ENCODE assay signal across 23 cellular contexts in the genomic region with DNA sequence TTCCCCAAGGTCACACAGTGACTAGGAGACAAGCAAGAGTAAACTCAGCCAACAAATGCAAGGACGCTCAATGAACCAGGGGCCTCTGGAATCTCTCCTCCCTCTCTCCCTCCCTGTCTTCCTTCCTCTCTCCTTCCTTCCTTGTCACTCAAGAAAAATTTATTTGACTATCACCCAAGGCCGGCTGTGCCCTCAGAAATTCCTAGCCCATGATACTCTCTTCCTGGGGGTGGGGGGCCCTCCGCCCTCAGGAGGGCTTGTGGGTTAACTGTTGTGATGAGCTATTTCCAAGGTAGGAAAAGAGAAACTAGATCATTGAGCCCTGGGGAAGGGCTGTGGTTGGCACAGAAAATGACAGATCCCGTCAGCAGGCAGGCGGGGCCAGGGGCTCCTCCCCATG. TPM values are rescaled to one million over a fixed set of nuclear protein-coding genes. Genes with fewer than 3 reads are reported as not detected.
A peak's percentile ranks its signal among the peaks of the same experiment; 100 is the strongest.
DNase-seq lines count a peak whose midpoint lies in the region; ATAC-seq, FAIRE-seq and TF ChIP-seq lines count a peak whose summit lies in the region.
"Had no signal": no experiment of that assay in that cellular context is flagged by ENCODE, and none has a peak within 500 bp of the region (broad histone marks: within the 10 kb centered on the region; RNA-seq: fewer than 3 reads in every experiment).

No MANE protein-coding gene starts in this region.

- H3K27ac ChIP-seq in A549 (no peak overlapping the region), RWPE2 (ENCODE audit: poor library complexity, severe bottlenecking) (peak overlapping the region; percentile 20)

- H3K9me3 ChIP-seq in A549, result no peaks in the 10 kb centered on the region
- no peaks in the 10 kb centered on the region for H3K9me3 ChIP-seq in RWPE2 (ENCODE audit: severe bottlenecking)
- H3K9me3 ChIP-seq in mucosa of descending colon, result no peaks in the 10 kb centered on the region

- WGBS in A549 (ENCODE audit: missing lambda C conversion rate), result 52% methylated on average over 3 of the region's 5 CpGs

- TF ChIP-seq CTCF in A549 (IDR thresholded peaks at IDR 0.05) (no peak), RWPE2 (IDR thresholded peaks at IDR 0.05; ENCODE audit: poor library complexity, severe bottlenecking) (no peak), mucosa of descending colon (IDR thresholded peaks at IDR 0.05) (no peak)

- H3K4me1 ChIP-seq in A549, result 0 out of 3 replicates have a peak, but pooled peaks cover 6% of the 10 kb centered on the region
- H3K4me1 ChIP-seq in RWPE2 (ENCODE audit: insufficient read depth, poor library complexity, severe bottlenecking), result peaks cover 4% of the 10 kb centered on the region
- no peaks in the 10 kb centered on the region for H3K4me1 ChIP-seq in mucosa of descending colon (ENCODE audit: low read depth)

- ATAC-seq in A549 (no peak), RWPE2 (ENCODE audit: low read depth) (peak; percentile 70), mucosa of descending colon (no peak), HG02642 (IDR thresholded peaks at IDR 0.05; ENCODE audit: poor library complexity, unreplicated experiment) (no peak)
- ATAC-seq: activated CD8-positive, alpha-beta T cell treated with anti-CD3 and anti-CD28 coated beads for 36 hours; CD8-positive, alpha-beta T cell; esophagus mucosa had no signal

- no peak for TF ChIP-seq RAD21 in A549 (conservative IDR thresholded peaks at IDR 0.05 in 1 of 2, IDR thresholded peaks at IDR 0.05 in 1 of 2)

- no peak for FAIRE-seq in A549 (lab: Jason Lieb, UNC)

- TF ChIP-seq POLR2A in A549 (IDR thresholded peaks at IDR 0.05; ENCODE audit: low read length), result no peak

- H3K4me3 ChIP-seq in A549 (no peak overlapping the region), RWPE2 (ENCODE audit: severe bottlenecking) (no peak overlapping the region), mucosa of descending colon (no peak overlapping the region)

- intact Hi-C loops in mucosa of descending colon (cut with DNase I, micrococcal nuclease), result no loop called here

- no peaks in the 10 kb centered on the region for H3K36me3 ChIP-seq in RWPE2 (ENCODE audit: low read depth)
- no peaks in the 10 kb centered on the region for H3K36me3 ChIP-seq in mucosa of descending colon (ENCODE audit: low read depth)

- no peak for TF ChIP-seq EP300 in A549 (IDR thresholded peaks at IDR 0.05)

- CTCF ChIA-PET in A549 (lab: Yijun Ruan, JAX), result interaction anchor here (0.7 to 1.0 kb wide), 2 partner anchors 24 to 52 kb away, joined by 3 to 4 read pairs; no protein-coding TSS in a partner anchor

- no peaks in the 10 kb centered on the region for H3K27me3 ChIP-seq in RWPE2 (ENCODE audit: insufficient read depth, poor library complexity, severe bottlenecking)

- peak overlapping the region; percentile 32; the same call in 1 of the 3 replicates for H3K4me2 ChIP-seq in A549

- DNase-seq in A549 (ENCODE audit: low read depth in 1 of 2, low spot score in 1 of 2), result no peak
- DNase-seq in HCEC 1CT, result peak; percentile 8
- DNase-seq in RWPE2 (ENCODE audit: low spot score), result no peak
- DNase-seq in hepatic stellate cell (ENCODE audit: low spot score), result peak; percentile 64
- no peak for DNase-seq in mucosa of descending colon
- no peak for DNase-seq in stimulated activated CD4-positive, alpha-beta T cell treated with anti-CD3 and anti-CD28 coated beads, Interleukin-15, amount 100 ng/mL, for 24 hours
- DNase-seq in activated naive CD4-positive, alpha-beta T cell (lab: John Stamatoyannopoulos, UW), result no peak
- DNase-seq: activated B cell treated with CpG ODN at 0.5 μM for 24 hours; activated CD8-positive, alpha-beta T cell treated with anti-CD3 and anti-CD28 coated beads for 36 hours; activated naive CD8-positive, alpha-beta T cell treated with anti-CD3 and anti-CD28 coated beads, Interleukin-2, amount 10 ng/mL, durations not matched to agents 7 days and 5 days; activated T-cell treated with anti-CD3 and anti-CD28 coated beads, Interleukin-2, amount 50 U/mL, for 48 hours; CD8-positive, alpha-beta T cell; DMS79 treated with DMSO at 0.1 percent for 48 hours; KBM-7; mesenchymal stem cell; NCI-H1105; NCI-H2171; NCI-H82; nephron progenitor cell; stimulated activated CD4-positive, alpha-beta T cell treated with anti-CD3 and anti-CD28 coated beads, Interleukin-12 subunit alpha, Interleukin-12 subunit beta, amount 100 ng/mL, for 4 hours; trophoblast cell had no signal

- POLR2A ChIA-PET in A549 (lab: Yijun Ruan, JAX), result no interaction called here

TF ChIP-seq in A549, 52 proteins besides CTCF, POLR2A, EP300 and RAD21:
- no peak for TF ChIP-seq NFE2L2 (conservative IDR thresholded peaks at IDR 0.05; ENCODE audit: low read length)
- no peak for TF ChIP-seq GATA3 (IDR thresholded peaks at IDR 0.05; ENCODE audit: borderline replicate concordance)
- TF ChIP-seq, protein P1, sequence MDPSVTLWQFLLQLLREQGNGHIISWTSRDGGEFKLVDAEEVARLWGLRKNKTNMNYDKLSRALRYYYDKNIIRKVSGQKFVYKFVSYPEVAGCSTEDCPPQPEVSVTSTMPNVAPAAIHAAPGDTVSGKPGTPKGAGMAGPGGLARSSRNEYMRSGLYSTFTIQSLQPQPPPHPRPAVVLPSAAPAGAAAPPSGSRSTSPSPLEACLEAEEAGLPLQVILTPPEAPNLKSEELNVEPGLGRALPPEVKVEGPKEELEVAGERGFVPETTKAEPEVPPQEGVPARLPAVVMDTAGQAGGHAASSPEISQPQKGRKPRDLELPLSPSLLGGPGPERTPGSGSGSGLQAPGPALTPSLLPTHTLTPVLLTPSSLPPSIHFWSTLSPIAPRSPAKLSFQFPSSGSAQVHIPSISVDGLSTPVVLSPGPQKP (IDR thresholded peaks at IDR 0.05; ENCODE audit: low read depth, low read length), result no peak
- TF ChIP-seq KDM5A (IDR thresholded peaks at IDR 0.05), result no peak
- TF ChIP-seq ZSCAN20 (CRISPR knock-in tag; IDR thresholded peaks at IDR 0.05), result no peak
- TF ChIP-seq, protein P2, sequence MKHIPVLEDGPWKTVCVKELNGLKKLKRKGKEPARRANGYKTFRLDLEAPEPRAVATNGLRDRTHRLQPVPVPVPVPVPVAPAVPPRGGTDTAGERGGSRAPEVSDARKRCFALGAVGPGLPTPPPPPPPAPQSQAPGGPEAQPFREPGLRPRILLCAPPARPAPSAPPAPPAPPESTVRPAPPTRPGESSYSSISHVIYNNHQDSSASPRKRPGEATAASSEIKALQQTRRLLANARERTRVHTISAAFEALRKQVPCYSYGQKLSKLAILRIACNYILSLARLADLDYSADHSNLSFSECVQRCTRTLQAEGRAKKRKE (CRISPR knock-in tag; IDR thresholded peaks at IDR 0.05; ENCODE audit: low read depth), result no peak

RNA-seq across cellular contexts. Expression of a gene that starts 21.7 kb away (rescaled TPM):
- polyA plus RNA-seq in A549 (2011; rRNA removed), result 21.4 and 25.3 TPM in 2 replicates
- 14.3 and 17.6 TPM in 2 replicates for polyA plus RNA-seq in A549 (2012; cell fraction: cytosol; rRNA removed)
- 13.8 and 22.1 TPM in 2 replicates for polyA plus RNA-seq in A549 (2012; cell fraction: nucleus; rRNA removed)
- polyA plus RNA-seq in A549 (2017; fragmentation: RNase III; extraction: RNeasy Plus Mini Kit Qiagen cat#74134 plus additional on column Dnase treatment), result 7.2 to 9.3 TPM (median 9.2 TPM) in 3 replicates
- polyA minus RNA-seq in A549 (2011; rRNA and poly(A)+ RNA removed), result 27.5 and 33.4 TPM in 2 replicates
- total RNA-seq in mucosa of descending colon, result under 1 TPM; 0.10 to 0.92 (median 0.29) TPM
- total RNA-seq: activated B cell treated with CpG ODN at 0.5 μM for 24 hours; activated CD8-positive, alpha-beta T cell treated with anti-CD3 and anti-CD28 coated beads for 36 hours; activated naive CD8-positive, alpha-beta T cell treated with anti-CD3 and anti-CD28 coated beads, Interleukin-2, amount 10 ng/mL, durations not matched to agents 7 days and 5 days; CD8-positive, alpha-beta T cell had no signal

Comparison
In these comparisons a context has a peak if more than half of its experiments do, and no peak if none do; other contexts are left out.
1. DNase-seq: peak in HCEC 1CT (single experiment) and hepatic stellate cell (single experiment); none in A549 (0 of 2), RWPE2 (single experiment), mucosa of descending colon (0 of 3), stimulated activated CD4-positive, alpha-beta T cell treated with anti-CD3 and anti-CD28 coated beads, Interleukin-15, amount 100 ng/mL, for 24 hours (single experiment) and activated naive CD4-positive, alpha-beta T cell (0 of 4).